Comparison of ENCODE assay signal across 9 cellular contexts in the genomic region with DNA sequence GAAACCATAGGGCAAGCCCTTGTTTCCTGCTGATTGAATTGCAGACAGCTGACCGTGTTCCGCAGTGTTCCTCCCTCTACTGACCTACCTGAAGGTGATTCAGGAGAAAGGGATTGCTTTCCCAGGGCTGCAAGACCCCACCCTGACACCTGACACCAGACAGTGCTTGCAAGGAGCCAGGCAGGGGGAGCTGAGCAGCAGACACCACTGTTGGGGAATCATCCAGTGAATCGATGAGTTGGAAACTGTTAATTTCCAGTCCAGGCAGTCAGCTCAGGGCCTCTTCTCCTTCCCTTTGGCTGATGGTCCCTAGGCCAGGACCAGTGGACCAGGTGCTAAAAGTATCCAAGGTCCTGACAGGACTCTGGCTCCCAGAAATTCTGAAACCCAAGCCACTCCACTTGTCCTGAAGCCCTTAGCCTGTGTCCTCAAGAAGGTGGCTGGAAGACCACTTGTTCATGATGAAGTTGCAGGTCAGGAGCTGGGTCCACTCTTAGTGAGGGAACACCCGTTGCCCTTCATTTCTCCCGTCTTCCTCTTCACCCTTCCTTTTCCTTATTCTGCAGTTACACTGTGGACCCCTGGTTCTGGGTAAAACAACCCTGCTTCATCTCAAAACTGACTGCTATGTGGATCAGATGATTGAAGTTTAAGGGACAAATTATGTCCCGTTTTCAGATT. TPM values are rescaled to one million over a fixed set of nuclear protein-coding genes. Genes with fewer than 3 reads are reported as not detected.
DNase-seq lines count a peak whose midpoint lies in the region; ATAC-seq, FAIRE-seq and TF ChIP-seq lines count a peak whose summit lies in the region.
"Had no signal": no experiment of that assay in that cellular context is flagged by ENCODE, and none has a peak within 500 bp of the region (broad histone marks: within the 10 kb centered on the region; RNA-seq: fewer than 3 reads in every experiment).

No MANE protein-coding gene starts in this region.

- H3K9me3 Mint-ChIP-seq in activated naive CD8-positive, alpha-beta T cell (ENCODE audit: low read depth), result peaks cover 3% of the 10 kb centered on the region

- intact Hi-C loops in left ventricle myocardium inferior (cut with micrococcal nuclease), result no loop called here
- intact Hi-C loops in left cardiac atrium (cut with DNase I), result loop anchor here in 1 of 2 donors (10.0 kb wide), 1 partner anchor 70 kb away; a partner anchor contains a TSS
- intact Hi-C loops in HepG2 (cut with micrococcal nuclease; ENCODE audit: unreplicated experiment), result loop anchor here (5.0 kb wide), 1 partner anchor 52 kb away; no protein-coding TSS in a partner anchor
- intact Hi-C loops in vagina (cut with DNase I), result loop anchor here (5.0 kb wide), 1 partner anchor 72 kb away; no protein-coding TSS in a partner anchor

- peak overlapping the region; percentile 91 for H3K27ac Mint-ChIP-seq in activated naive CD8-positive, alpha-beta T cell

- POLR2A ChIA-PET in HepG2 (lab: Yijun Ruan, JAX), result interaction anchor here (0.9 to 13.1 kb wide), 9 partner anchors 10 to 108 kb away, joined by 3 to 390 read pairs (median 16); a partner anchor contains a TSS

- H3K4me2 ChIP-seq in HepG2 (ENCODE audit: low read depth, low read length), result no peak overlapping the region

- no peaks in the 10 kb centered on the region for H3K9me3 ChIP-seq in left ventricle myocardium inferior (replicated peaks)
- H3K9me3 ChIP-seq in HepG2 (ENCODE audit: low read length), result no peaks in the 10 kb centered on the region
- H3K9me3 ChIP-seq in vagina, result no peaks in the 10 kb centered on the region

- H3K4me3 ChIP-seq in left ventricle myocardium inferior (no peak overlapping the region), HepG2 (replicated peaks in 1 of 3; ENCODE audit: insufficient read depth in 1 of 3, low read depth in 2 of 3, low read length in 3 of 3) (no peak overlapping the region), vagina (no peak overlapping the region)

- H3K27me3 Mint-ChIP-seq in activated naive CD8-positive, alpha-beta T cell, result no peaks in the 10 kb centered on the region

- TF ChIP-seq CTCF in left ventricle myocardium inferior (IDR thresholded peaks at IDR 0.05; ENCODE audit: borderline replicate concordance) (no peak), HepG2 (CRISPR knock-in tag; IDR thresholded peaks at IDR 0.05) (no peak), vagina (IDR thresholded peaks at IDR 0.05) (no peak), GM13976 (IDR thresholded peaks at IDR 0.05; ENCODE audit: borderline replicate concordance, control extremely low read depth, extremely low read depth, insufficient read depth, missing control alignments) (no peak)

- in situ Hi-C loops in HepG2 (cut with HindIII; ENCODE audit: extremely low pct_ligation_motif_present, low pct_unique_long_range_greater_than_20kb) (no loop called here), GM13976 (cut with MboI; ENCODE audit: low sequenced_read_pairs, unreplicated experiment) (no loop called here)

- peaks cover 32% of the 10 kb centered on the region for H4K20me1 ChIP-seq in HepG2 (ENCODE audit: insufficient read depth, low read length)

- peaks cover 22% of the 10 kb centered on the region for H3K36me3 Mint-ChIP-seq in activated naive CD8-positive, alpha-beta T cell

- CTCF ChIA-PET in HepG2 (lab: Yijun Ruan, JAX; ENCODE audit: low intra/inter-chr PET ratio, low total read pairs), result no interaction called here

- DNase-seq in left ventricle myocardium inferior, result no peak
- DNase-seq in left cardiac atrium, result no peak
- no peak for DNase-seq in HepG2 (ENCODE audit: low spot score)
- no peak for DNase-seq in vagina (ENCODE audit: extremely low spot score in 2 of 2)
- no peak for DNase-seq in left lobe of liver (ENCODE audit: low spot score)
- no peak for DNase-seq in GM13976 (ENCODE audit: low spot score)

- H2AFZ ChIP-seq in HepG2 (ENCODE audit: low read length), result no peak overlapping the region

- H3K27me3 ChIP-seq in left ventricle myocardium inferior (ENCODE audit: low read depth) (no peaks in the 10 kb centered on the region), HepG2 (ENCODE audit: control insufficient read depth in 1 of 2, insufficient read depth in 2 of 2, low read length in 2 of 2) (no peaks in the 10 kb centered on the region; a peak in 1 of 5 replicates), vagina (no peaks in the 10 kb centered on the region)

- peak; percentile 18; the same call in 1 of the 2 replicates for TF ChIP-seq RAD21 in HepG2 (CRISPR knock-in tag; IDR thresholded peaks at IDR 0.05)

- H3K36me3 ChIP-seq in left ventricle myocardium inferior (peaks cover 51% of the 10 kb centered on the region), HepG2 (replicated peaks in 1 of 2; ENCODE audit: control insufficient read depth in 1 of 2, insufficient read depth in 2 of 2, low read length in 2 of 2) (peaks cover 8 to 9% of the 10 kb centered on the region in 2 experiments; a peak in 4 of 5 replicates), vagina (peaks cover 0 to 34% of the 10 kb centered on the region in 2 donors)

- H3K9ac ChIP-seq in HepG2 (ENCODE audit: insufficient read depth, low read depth, low read length), result no peak overlapping the region

- no peak for TF ChIP-seq EP300 in HepG2 (IDR thresholded peaks at IDR 0.05; ENCODE audit: low read depth in 2 of 2, low read length in 2 of 2)
- TF ChIP-seq EP300 in HepG2 (CRISPR knock-in tag; IDR thresholded peaks at IDR 0.05; ENCODE audit: borderline replicate concordance), result no peak

- peaks cover 23% of the 10 kb centered on the region for H3K79me2 ChIP-seq in HepG2 (ENCODE audit: insufficient read depth, low read length)

- BruUV-seq in HepG2 (replicated peaks; lab: Mats Ljungman, UMichigan), result no TSS peak

- H3K4me1 Mint-ChIP-seq in activated naive CD8-positive, alpha-beta T cell (ENCODE audit: low read depth), result peaks cover 33% of the 10 kb centered on the region

- H3K4me3 Mint-ChIP-seq in activated naive CD8-positive, alpha-beta T cell, result peak overlapping the region; percentile 96

- peaks cover 49% of the 10 kb centered on the region for H3K4me1 ChIP-seq in left ventricle myocardium inferior
- H3K4me1 ChIP-seq in HepG2 (ENCODE audit: insufficient read depth, low read length), result peaks cover 68% of the 10 kb centered on the region
- H3K4me1 ChIP-seq in vagina, result peaks cover 42% of the 10 kb centered on the region

- ATAC-seq in left cardiac atrium (no peak), HepG2 (peak; percentile 0; the same call in 2 of the 3 replicates), left lobe of liver (no peak), GM18861 (IDR thresholded peaks at IDR 0.05; ENCODE audit: unreplicated experiment) (no peak)

- H3K27ac ChIP-seq in left ventricle myocardium inferior (replicated peaks) (peak overlapping the region; percentile 97), HepG2 (ENCODE audit: extremely low read length, insufficient read depth, low read length) (no peak overlapping the region), vagina (peak overlapping the region; percentile 99)

- no peak for FAIRE-seq in HepG2 (lab: Jason Lieb, UNC)
- FAIRE-seq: endometrium had no signal

- 95% methylated on average over 6 of the region's 6 CpGs for WGBS in HepG2 (ENCODE audit: low lambda C conversion rate)

- TF ChIP-seq POLR2A in HepG2 (IDR thresholded peaks at IDR 0.05; ENCODE audit: insufficient read depth in 1 of 2, low read depth in 2 of 2, low read length in 2 of 2), result peak in 1 of 2 experiments; percentile 25; a peak in 2 of 4 replicates
- TF ChIP-seq POLR2A in vagina (IDR thresholded peaks at IDR 0.05), result no peak

RNA-seq across cellular contexts. Expression of a gene that starts 9.5 kb away (rescaled TPM):
- total RNA-seq in left ventricle myocardium inferior (14.7 TPM), left cardiac atrium (10 to 100 TPM; 15.8 to 17.8 TPM), HepG2 (2016; rRNA removed; fragmentation: Illumina TruSeq; extraction: Trizol) (28.6 and 33.0 TPM in 2 replicates), vagina (35.1 TPM), left lobe of liver (7.0 TPM)
- total RNA-seq in HepG2 (2016; cell fraction: cytosol; rRNA removed; fragmentation: Illumina TruSeq; extraction: Trizol; ENCODE audit: low read depth), result 37.2 and 44.0 TPM in 2 replicates
- 21.2 and 33.0 TPM in 2 replicates for total RNA-seq in HepG2 (2016; cell fraction: insoluble cytoplasmic fraction; rRNA removed; fragmentation: Illumina TruSeq; extraction: Trizol)
- 58.6 and 59.5 TPM in 2 replicates for total RNA-seq in HepG2 (2016; cell fraction: membrane; rRNA removed; fragmentation: Illumina TruSeq; extraction: Trizol)
- 38.6 and 43.6 TPM in 2 replicates for total RNA-seq in HepG2 (2016; cell fraction: nucleus; rRNA removed; fragmentation: Illumina TruSeq; extraction: Trizol)
- polyA plus RNA-seq in HepG2 (2011; rRNA removed), result 30.7 and 31.6 TPM in 2 replicates
- 18.7 and 21.7 TPM in 2 replicates for polyA plus RNA-seq in HepG2 (2011; cell fraction: cytosol; rRNA removed)
- 50.0 and 56.4 TPM in 2 replicates for polyA plus RNA-seq in HepG2 (2011; cell fraction: nucleus; rRNA removed)
- polyA plus RNA-seq in HepG2 (2012), result 20.8 and 23.9 TPM in 2 replicates
- polyA plus RNA-seq in HepG2 (2016; cell fraction: cytosol; fragmentation: Illumina TruSeq; extraction: Trizol; ENCODE audit: low read depth), result 55.3 and 62.7 TPM in 2 replicates
- 28.7 and 35.1 TPM in 2 replicates for polyA plus RNA-seq in HepG2 (2016; cell fraction: insoluble cytoplasmic fraction; fragmentation: Illumina TruSeq; extraction: Trizol; ENCODE audit: low read depth)
- polyA plus RNA-seq in HepG2 (2016; cell fraction: membrane; fragmentation: Illumina TruSeq; extraction: Trizol; ENCODE audit: low read depth), result 64.7 and 69.9 TPM in 2 replicates
- 52.8 and 60.0 TPM in 2 replicates for polyA plus RNA-seq in HepG2 (2016; cell fraction: nucleus; fragmentation: Illumina TruSeq; extraction: Trizol; ENCODE audit: insufficient read depth, low read depth)
- 24.3 and 28.1 TPM in 2 replicates for polyA minus RNA-seq in HepG2 (2011; rRNA and poly(A)+ RNA removed; ENCODE audit: low replicate concordance)
- polyA minus RNA-seq in HepG2 (2011; cell fraction: cytosol; rRNA and poly(A)+ RNA removed), result 10.4 and 14.9 TPM in 2 replicates
- 78.9 and 91.3 TPM in 2 replicates for polyA minus RNA-seq in HepG2 (2011; cell fraction: nucleus; rRNA and poly(A)+ RNA removed)

RNA-seq across cellular contexts. Expression of a gene that starts 10.1 kb away (rescaled TPM):
- 19.1 TPM for total RNA-seq in left ventricle myocardium inferior
- total RNA-seq in left cardiac atrium, result 10 to 100 TPM; 22.0 to 22.9 TPM
- 93.6 and 95.6 TPM in 2 replicates for total RNA-seq in HepG2 (2016; rRNA removed; fragmentation: Illumina TruSeq; extraction: Trizol)
- 31.6 and 39.5 TPM in 2 replicates for total RNA-seq in HepG2 (2016; cell fraction: cytosol; rRNA removed; fragmentation: Illumina TruSeq; extraction: Trizol; ENCODE audit: low read depth)
- total RNA-seq in HepG2 (2016; cell fraction: insoluble cytoplasmic fraction; rRNA removed; fragmentation: Illumina TruSeq; extraction: Trizol), result 94.0 and 98.0 TPM in 2 replicates
- total RNA-seq in HepG2 (2016; cell fraction: membrane; rRNA removed; fragmentation: Illumina TruSeq; extraction: Trizol), result 35.0 and 44.2 TPM in 2 replicates
- total RNA-seq in HepG2 (2016; cell fraction: nucleus; rRNA removed; fragmentation: Illumina TruSeq; extraction: Trizol), result 44.3 and 48.9 TPM in 2 replicates
- 59.9 and 93.0 TPM in 2 replicates for polyA plus RNA-seq in HepG2 (2011; rRNA removed)
- polyA plus RNA-seq in HepG2 (2011; cell fraction: cytosol; rRNA removed), result 65.7 and 112 TPM in 2 replicates
- 162 and 164 TPM in 2 replicates for polyA plus RNA-seq in HepG2 (2011; cell fraction: nucleus; rRNA removed)
- 57.4 and 59.7 TPM in 2 replicates for polyA plus RNA-seq in HepG2 (2012)
- polyA plus RNA-seq in HepG2 (2016; cell fraction: cytosol; fragmentation: Illumina TruSeq; extraction: Trizol; ENCODE audit: low read depth), result 29.0 and 30.8 TPM in 2 replicates
- 86.3 and 86.5 TPM in 2 replicates for polyA plus RNA-seq in HepG2 (2016; cell fraction: insoluble cytoplasmic fraction; fragmentation: Illumina TruSeq; extraction: Trizol; ENCODE audit: low read depth)
- polyA plus RNA-seq in HepG2 (2016; cell fraction: membrane; fragmentation: Illumina TruSeq; extraction: Trizol; ENCODE audit: low read depth), result 25.3 and 27.1 TPM in 2 replicates
- 72.3 and 78.9 TPM in 2 replicates for polyA plus RNA-seq in HepG2 (2016; cell fraction: nucleus; fragmentation: Illumina TruSeq; extraction: Trizol; ENCODE audit: insufficient read depth, low read depth)
- polyA minus RNA-seq in HepG2 (2011; rRNA and poly(A)+ RNA removed; ENCODE audit: low replicate concordance), result 28.9 and 121 TPM in 2 replicates
- polyA minus RNA-seq in HepG2 (2011; cell fraction: cytosol; rRNA and poly(A)+ RNA removed), result 45.9 and 49.6 TPM in 2 replicates
- polyA minus RNA-seq in HepG2 (2011; cell fraction: nucleus; rRNA and poly(A)+ RNA removed), result 26.3 and 28.6 TPM in 2 replicates
- total RNA-seq in vagina, result 18.4 TPM
- 90.9 TPM for total RNA-seq in left lobe of liver

RNA-seq across cellular contexts. Expression of a gene that starts 53.9 kb away (rescaled TPM):
- total RNA-seq in left ventricle myocardium inferior, result 10.6 TPM
- 10 to 100 TPM; 18.9 to 26.9 TPM for total RNA-seq in left cardiac atrium
- total RNA-seq in HepG2 (2016; rRNA removed; fragmentation: Illumina TruSeq; extraction: Trizol), result 4.0 and 6.9 TPM in 2 replicates
- total RNA-seq in HepG2 (2016; cell fraction: cytosol; rRNA removed; fragmentation: Illumina TruSeq; extraction: Trizol; ENCODE audit: low read depth), result 9.2 and 10.4 TPM in 2 replicates
- 3.9 and 6.3 TPM in 2 replicates for total RNA-seq in HepG2 (2016; cell fraction: insoluble cytoplasmic fraction; rRNA removed; fragmentation: Illumina TruSeq; extraction: Trizol)
- total RNA-seq in HepG2 (2016; cell fraction: membrane; rRNA removed; fragmentation: Illumina TruSeq; extraction: Trizol), result 10.1 and 14.6 TPM in 2 replicates
- 3.7 and 3.9 TPM in 2 replicates for total RNA-seq in HepG2 (2016; cell fraction: nucleus; rRNA removed; fragmentation: Illumina TruSeq; extraction: Trizol)
- 14.5 and 14.7 TPM in 2 replicates for polyA plus RNA-seq in HepG2 (2011; rRNA removed)
- 5.1 and 8.2 TPM in 2 replicates for polyA plus RNA-seq in HepG2 (2011; cell fraction: cytosol; rRNA removed)
- polyA plus RNA-seq in HepG2 (2011; cell fraction: nucleus; rRNA removed), result 28.7 and 39.5 TPM in 2 replicates
- polyA plus RNA-seq in HepG2 (2012), result 13.2 and 14.2 TPM in 2 replicates
- 36.1 and 40.9 TPM in 2 replicates for polyA plus RNA-seq in HepG2 (2016; cell fraction: cytosol; fragmentation: Illumina TruSeq; extraction: Trizol; ENCODE audit: low read depth)
- polyA plus RNA-seq in HepG2 (2016; cell fraction: insoluble cytoplasmic fraction; fragmentation: Illumina TruSeq; extraction: Trizol; ENCODE audit: low read depth), result 10.5 and 16.8 TPM in 2 replicates
- 41.4 and 43.0 TPM in 2 replicates for polyA plus RNA-seq in HepG2 (2016; cell fraction: membrane; fragmentation: Illumina TruSeq; extraction: Trizol; ENCODE audit: low read depth)
- 20.5 and 28.1 TPM in 2 replicates for polyA plus RNA-seq in HepG2 (2016; cell fraction: nucleus; fragmentation: Illumina TruSeq; extraction: Trizol; ENCODE audit: insufficient read depth, low read depth)
- 25.3 and 28.4 TPM in 2 replicates for polyA minus RNA-seq in HepG2 (2011; rRNA and poly(A)+ RNA removed; ENCODE audit: low replicate concordance)
- 8.4 and 12.7 TPM in 2 replicates for polyA minus RNA-seq in HepG2 (2011; cell fraction: cytosol; rRNA and poly(A)+ RNA removed)
- polyA minus RNA-seq in HepG2 (2011; cell fraction: nucleus; rRNA and poly(A)+ RNA removed), result 3.2 and 6.3 TPM in 2 replicates
- 169 TPM for total RNA-seq in vagina
- total RNA-seq in left lobe of liver, result 2.6 TPM
